ENCODE assay signal across 1 cellular context in genomic region chr4:159420162-159421057, GRCh38.
TF ChIP-seq lines count a peak whose summit lies in the region.

No MANE protein-coding gene starts in this region.

TF ChIP-seq in HepG2, 621 proteins besides CTCF, POLR2A, EP300 and RAD21 (continued from another document and continues in another):
- TF ChIP-seq ZSCAN22 (CRISPR knock-in tag; IDR thresholded peaks at IDR 0.05) (no peak), ZNF430 (CRISPR knock-in tag; IDR thresholded peaks at IDR 0.05) (no peak; the same call in 1 of the 2 replicates), PAF1 (CRISPR knock-in tag; IDR thresholded peaks at IDR 0.05) (no peak), NFIB (CRISPR knock-in tag; IDR thresholded peaks at IDR 0.05; ENCODE audit: borderline replicate concordance) (no peak), XRCC5 (optimal IDR thresholded peaks at IDR 0.05; ENCODE audit: low read length) (no peak), HNF4A (CRISPR knock-in tag; IDR thresholded peaks at IDR 0.05) (peak; percentile 99), GTF3A (CRISPR knock-in tag; conservative IDR thresholded peaks at IDR 0.05) (no peak), ZFY (CRISPR knock-in tag; IDR thresholded peaks at IDR 0.05) (peak; percentile 52; the same call in 1 of the 2 replicates), HNRNPLL (IDR thresholded peaks at IDR 0.05; ENCODE audit: low read depth, low read length, poor library complexity, severe bottlenecking) (no peak), LCORL (IDR thresholded peaks at IDR 0.05) (peak; percentile 50), LCORL (CRISPR knock-in tag; IDR thresholded peaks at IDR 0.05) (peak; percentile 89), ZNF503 (CRISPR knock-in tag; IDR thresholded peaks at IDR 0.05) (peak; percentile 79), MTF2 (CRISPR knock-in tag; IDR thresholded peaks at IDR 0.05; ENCODE audit: borderline replicate concordance) (no peak), ZNF746 (CRISPR knock-in tag; IDR thresholded peaks at IDR 0.05) (peak; percentile 72), ELF1 (CRISPR knock-in tag; IDR thresholded peaks at IDR 0.05) (peak; percentile 26; the same call in 1 of the 2 replicates), PHF20 (CRISPR knock-in tag; IDR thresholded peaks at IDR 0.05) (no peak), U2AF2 (IDR thresholded peaks at IDR 0.05; ENCODE audit: low read depth, low read length) (no peak), ZNF253 (CRISPR knock-in tag; IDR thresholded peaks at IDR 0.05; ENCODE audit: borderline replicate concordance) (no peak), ZNF20 (CRISPR knock-in tag; IDR thresholded peaks at IDR 0.05) (no peak), NFAT5 (CRISPR knock-in tag; IDR thresholded peaks at IDR 0.05) (no peak), ELF4 (CRISPR knock-in tag; IDR thresholded peaks at IDR 0.05; ENCODE audit: borderline replicate concordance) (no peak), FUBP1 (CRISPR knock-in tag; IDR thresholded peaks at IDR 0.05; ENCODE audit: borderline replicate concordance) (no peak), HINFP (CRISPR knock-in tag; IDR thresholded peaks at IDR 0.05; ENCODE audit: low read depth) (no peak), ZNF431 (CRISPR knock-in tag; IDR thresholded peaks at IDR 0.05; ENCODE audit: borderline replicate concordance, low read depth) (no peak), RORA (CRISPR knock-in tag; IDR thresholded peaks at IDR 0.05) (0 out of 2 replicates have a peak, but pooled peaks have one; percentile 16), IKZF1 (IDR thresholded peaks at IDR 0.05) (no peak), ATF7 (IDR thresholded peaks at IDR 0.05) (no peak), ATF7 (CRISPR knock-in tag; IDR thresholded peaks at IDR 0.05) (no peak), KLF15 (CRISPR knock-in tag; IDR thresholded peaks at IDR 0.05; ENCODE audit: borderline replicate concordance) (no peak), ZNF598 (CRISPR knock-in tag; IDR thresholded peaks at IDR 0.05; ENCODE audit: borderline replicate concordance) (no peak), NFATC3 (CRISPR knock-in tag; IDR thresholded peaks at IDR 0.05) (no peak), USF2 (IDR thresholded peaks at IDR 0.05; ENCODE audit: low read depth, low read length) (no peak), USF2 (CRISPR knock-in tag; IDR thresholded peaks at IDR 0.05; ENCODE audit: borderline replicate concordance) (no peak; the same call in 1 of the 2 replicates), FLYWCH1 (CRISPR knock-in tag; IDR thresholded peaks at IDR 0.05) (no peak), BRCA1 (CRISPR knock-in tag; IDR thresholded peaks at IDR 0.05) (no peak)
- TF ChIP-seq, protein P1, sequence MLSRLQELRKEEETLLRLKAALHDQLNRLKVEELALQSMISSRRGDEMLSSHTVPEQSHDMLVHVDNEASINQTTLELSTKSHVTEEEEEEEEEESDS (CRISPR knock-in tag; IDR thresholded peaks at IDR 0.05; ENCODE audit: borderline replicate concordance) = no peak
- TF ChIP-seq, protein P2, sequence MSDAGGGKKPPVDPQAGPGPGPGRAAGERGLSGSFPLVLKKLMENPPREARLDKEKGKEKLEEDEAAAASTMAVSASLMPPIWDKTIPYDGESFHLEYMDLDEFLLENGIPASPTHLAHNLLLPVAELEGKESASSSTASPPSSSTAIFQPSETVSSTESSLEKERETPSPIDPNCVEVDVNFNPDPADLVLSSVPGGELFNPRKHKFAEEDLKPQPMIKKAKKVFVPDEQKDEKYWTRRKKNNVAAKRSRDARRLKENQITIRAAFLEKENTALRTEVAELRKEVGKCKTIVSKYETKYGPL (CRISPR knock-in tag; IDR thresholded peaks at IDR 0.05) = peak; percentile 66; the same call in 1 of the 2 replicates
- TF ChIP-seq, protein P3, sequence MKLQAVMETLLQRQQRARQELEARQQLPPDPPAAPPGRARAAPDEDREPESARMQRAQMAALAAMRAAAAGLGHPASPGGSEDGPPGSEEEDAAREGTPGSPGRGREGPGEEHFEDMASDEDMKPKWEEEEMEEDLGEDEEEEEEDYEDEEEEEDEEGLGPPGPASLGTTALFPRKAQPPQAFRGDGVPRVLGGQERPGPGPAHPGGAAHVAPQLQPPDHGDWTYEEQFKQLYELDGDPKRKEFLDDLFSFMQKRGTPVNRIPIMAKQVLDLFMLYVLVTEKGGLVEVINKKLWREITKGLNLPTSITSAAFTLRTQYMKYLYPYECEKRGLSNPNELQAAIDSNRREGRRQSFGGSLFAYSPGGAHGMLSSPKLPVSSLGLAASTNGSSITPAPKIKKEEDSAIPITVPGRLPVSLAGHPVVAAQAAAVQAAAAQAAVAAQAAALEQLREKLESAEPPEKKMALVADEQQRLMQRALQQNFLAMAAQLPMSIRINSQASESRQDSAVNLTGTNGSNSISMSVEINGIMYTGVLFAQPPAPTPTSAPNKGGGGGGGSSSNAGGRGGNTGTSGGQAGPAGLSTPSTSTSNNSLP (IDR thresholded peaks at IDR 0.05; ENCODE audit: low read depth, low read length) = peak; percentile 26; the same call in 1 of the 2 replicates
- TF ChIP-seq, protein P4, sequence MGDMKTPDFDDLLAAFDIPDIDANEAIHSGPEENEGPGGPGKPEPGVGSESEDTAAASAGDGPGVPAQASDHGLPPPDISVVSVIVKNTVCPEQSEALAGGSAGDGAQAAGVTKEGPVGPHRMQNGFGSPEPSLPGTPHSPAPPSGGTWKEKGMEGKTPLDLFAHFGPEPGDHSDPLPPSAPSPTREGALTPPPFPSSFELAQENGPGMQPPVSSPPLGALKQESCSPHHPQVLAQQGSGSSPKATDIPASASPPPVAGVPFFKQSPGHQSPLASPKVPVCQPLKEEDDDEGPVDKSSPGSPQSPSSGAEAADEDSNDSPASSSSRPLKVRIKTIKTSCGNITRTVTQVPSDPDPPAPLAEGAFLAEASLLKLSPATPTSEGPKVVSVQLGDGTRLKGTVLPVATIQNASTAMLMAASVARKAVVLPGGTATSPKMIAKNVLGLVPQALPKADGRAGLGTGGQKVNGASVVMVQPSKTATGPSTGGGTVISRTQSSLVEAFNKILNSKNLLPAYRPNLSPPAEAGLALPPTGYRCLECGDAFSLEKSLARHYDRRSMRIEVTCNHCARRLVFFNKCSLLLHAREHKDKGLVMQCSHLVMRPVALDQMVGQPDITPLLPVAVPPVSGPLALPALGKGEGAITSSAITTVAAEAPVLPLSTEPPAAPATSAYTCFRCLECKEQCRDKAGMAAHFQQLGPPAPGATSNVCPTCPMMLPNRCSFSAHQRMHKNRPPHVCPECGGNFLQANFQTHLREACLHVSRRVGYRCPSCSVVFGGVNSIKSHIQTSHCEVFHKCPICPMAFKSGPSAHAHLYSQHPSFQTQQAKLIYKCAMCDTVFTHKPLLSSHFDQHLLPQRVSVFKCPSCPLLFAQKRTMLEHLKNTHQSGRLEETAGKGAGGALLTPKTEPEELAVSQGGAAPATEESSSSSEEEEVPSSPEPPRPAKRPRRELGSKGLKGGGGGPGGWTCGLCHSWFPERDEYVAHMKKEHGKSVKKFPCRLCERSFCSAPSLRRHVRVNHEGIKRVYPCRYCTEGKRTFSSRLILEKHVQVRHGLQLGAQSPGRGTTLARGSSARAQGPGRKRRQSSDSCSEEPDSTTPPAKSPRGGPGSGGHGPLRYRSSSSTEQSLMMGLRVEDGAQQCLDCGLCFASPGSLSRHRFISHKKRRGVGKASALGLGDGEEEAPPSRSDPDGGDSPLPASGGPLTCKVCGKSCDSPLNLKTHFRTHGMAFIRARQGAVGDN (CRISPR knock-in tag; IDR thresholded peaks at IDR 0.05) = peak; percentile 59
- TF ChIP-seq, protein P5, sequence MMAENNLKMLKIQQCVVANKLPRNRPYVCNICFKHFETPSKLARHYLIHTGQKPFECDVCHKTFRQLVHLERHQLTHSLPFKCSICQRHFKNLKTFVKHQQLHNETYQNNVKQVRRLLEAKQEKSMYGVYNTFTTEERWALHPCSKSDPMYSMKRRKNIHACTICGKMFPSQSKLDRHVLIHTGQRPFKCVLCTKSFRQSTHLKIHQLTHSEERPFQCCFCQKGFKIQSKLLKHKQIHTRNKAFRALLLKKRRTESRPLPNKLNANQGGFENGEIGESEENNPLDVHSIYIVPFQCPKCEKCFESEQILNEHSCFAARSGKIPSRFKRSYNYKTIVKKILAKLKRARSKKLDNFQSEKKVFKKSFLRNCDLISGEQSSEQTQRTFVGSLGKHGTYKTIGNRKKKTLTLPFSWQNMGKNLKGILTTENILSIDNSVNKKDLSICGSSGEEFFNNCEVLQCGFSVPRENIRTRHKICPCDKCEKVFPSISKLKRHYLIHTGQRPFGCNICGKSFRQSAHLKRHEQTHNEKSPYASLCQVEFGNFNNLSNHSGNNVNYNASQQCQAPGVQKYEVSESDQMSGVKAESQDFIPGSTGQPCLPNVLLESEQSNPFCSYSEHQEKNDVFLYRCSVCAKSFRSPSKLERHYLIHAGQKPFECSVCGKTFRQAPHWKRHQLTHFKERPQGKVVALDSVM (CRISPR knock-in tag; IDR thresholded peaks at IDR 0.05) = peak; percentile 8; the same call in 1 of the 2 replicates
